ENCODE assay signal across 14 cellular contexts in the genomic region with DNA sequence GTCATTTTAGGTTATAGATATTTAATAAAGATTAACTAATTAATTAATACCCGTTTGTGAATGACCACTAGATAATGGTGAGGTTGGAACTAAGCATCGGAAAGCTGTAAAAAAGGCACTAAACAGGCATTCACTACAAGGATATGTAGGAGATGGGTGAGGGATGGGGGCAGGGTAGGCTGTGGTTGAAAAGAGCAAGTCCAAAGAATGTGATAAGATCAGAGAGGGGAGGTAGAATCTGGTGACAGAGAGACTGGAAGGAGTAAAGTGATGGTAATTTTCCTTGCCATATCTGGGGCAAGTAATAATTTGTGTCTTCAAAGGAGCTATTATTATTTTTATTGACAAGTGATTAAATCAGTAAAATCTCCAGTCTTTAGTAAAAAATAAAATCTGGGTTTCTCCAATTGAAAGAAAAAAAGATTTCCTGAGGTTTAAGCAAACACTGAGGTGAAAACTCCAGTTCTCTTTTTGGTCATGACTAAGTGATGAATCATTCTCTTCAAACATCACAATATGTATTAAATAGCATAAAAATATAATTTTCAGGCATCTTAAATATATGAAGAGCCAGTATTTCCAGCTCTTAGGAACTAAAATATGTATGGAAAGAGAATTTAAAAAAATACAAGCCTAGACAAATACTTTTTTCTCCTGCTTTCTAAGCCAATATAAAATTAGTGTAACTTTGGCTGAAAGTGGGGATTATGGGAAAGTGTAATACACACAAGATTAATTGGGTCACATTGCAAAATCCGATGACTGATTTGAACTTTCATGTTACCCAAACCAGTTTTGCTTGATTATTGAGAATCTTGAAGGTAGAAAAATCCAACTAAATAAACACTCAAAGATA.
A peak's percentile ranks its signal among the peaks of the same experiment; 100 is the strongest.
DNase-seq lines count a peak whose midpoint lies in the region; ATAC-seq and TF ChIP-seq lines count a peak whose summit lies in the region.
"Had no signal": no experiment of that assay in that cellular context is flagged by ENCODE, and none has a peak within 500 bp of the region (broad histone marks: within the 10 kb centered on the region; RNA-seq: fewer than 3 reads in every experiment).

No MANE protein-coding gene starts in this region.

- peak; percentile 73 for ATAC-seq in stimulated activated naive CD8-positive, alpha-beta T cell treated with anti-CD3 and anti-CD28 coated beads, Interleukin-15, Interleukin-2, amounts not matched to agents 100 U/mL and 50 U/mL, for 24 hours
- ATAC-seq in stimulated activated naive CD8-positive, alpha-beta T cell treated with anti-CD3 and anti-CD28 coated beads, Interleukin-15, amount 100 ng/mL, for 72 hours: no peak
- peak; percentile 89 for ATAC-seq in WTC11
- no peak for ATAC-seq in right lobe of liver
- no peak for ATAC-seq in right cardiac atrium
- ATAC-seq: gastrocnemius medialis, mucosa of descending colon had no signal

- no peak overlapping the region for H3K27ac Mint-ChIP-seq in stimulated activated naive CD8-positive, alpha-beta T cell treated with anti-CD3 and anti-CD28 coated beads, Interleukin-15, amount 100 ng/mL, for 72 hours
- peak overlapping the region; percentile 17 for H3K27ac Mint-ChIP-seq in WTC11
- H3K27ac Mint-ChIP-seq: B cell had no signal

- CTCF ChIA-PET in WTC11 (lab: Charles Lee) (no interaction called here), A673 (lab: Charles Lee) (no interaction called here)

- H3K27me3 Mint-ChIP-seq in stimulated activated naive CD8-positive, alpha-beta T cell treated with anti-CD3 and anti-CD28 coated beads, Interleukin-15, amount 100 ng/mL, for 72 hours: no peaks in the 10 kb centered on the region
- H3K27me3 Mint-ChIP-seq in WTC11 (ENCODE audit: low read depth): no peaks in the 10 kb centered on the region

- peaks cover 11% of the 10 kb centered on the region; the same call in 1 of the 2 replicates for H3K36me3 Mint-ChIP-seq in WTC11

- peak; percentile 15 for DNase-seq in stimulated activated naive CD8-positive, alpha-beta T cell treated with anti-CD3 and anti-CD28 coated beads, Interleukin-15, Interleukin-2, amounts not matched to agents 100 U/mL and 50 U/mL, for 24 hours
- no peak for DNase-seq in stimulated activated naive CD8-positive, alpha-beta T cell treated with anti-CD3 and anti-CD28 coated beads, Interleukin-15, amount 100 ng/mL, for 72 hours
- DNase-seq in WTC11 (ENCODE audit: low spot score): peak; percentile 21
- DNase-seq in hepatic stellate cell (ENCODE audit: low spot score): peak; percentile 14
- DNase-seq in DMS 273 (lab: John Stamatoyannopoulos, UW; ENCODE audit: unreplicated experiment): no peak
- no peak for DNase-seq in A673 (ENCODE audit: low spot score)
- DNase-seq in right lobe of liver: no peak
- no peak for DNase-seq in right cardiac atrium
- DNase-seq: gastrocnemius medialis, mucosa of descending colon, sigmoid colon, T-helper 9 cell had no signal

- H3K27ac ChIP-seq in A673 (ENCODE audit: low read depth, low read length, poor library complexity, severe bottlenecking) (no peak overlapping the region), right lobe of liver (no peak overlapping the region), right cardiac atrium (ENCODE audit: low read length) (no peak overlapping the region)
- H3K27ac ChIP-seq: cardiac muscle cell, gastrocnemius medialis, sigmoid colon had no signal

- peaks cover 6% of the 10 kb centered on the region for H3K9me3 ChIP-seq in A673 (ENCODE audit: low read depth, low read length, poor library complexity, severe bottlenecking)
- peaks cover 0 to 8% (median 1%) of the 10 kb centered on the region in 4 donors for H3K9me3 ChIP-seq in right lobe of liver
- H3K9me3 ChIP-seq in right cardiac atrium (ENCODE audit: control insufficient read depth, low read length): no peaks in the 10 kb centered on the region

- BruUV-seq in A673 (replicated peaks; lab: Mats Ljungman, UMichigan): no TSS peak

- H3K9me3 Mint-ChIP-seq in stimulated activated naive CD8-positive, alpha-beta T cell treated with anti-CD3 and anti-CD28 coated beads, Interleukin-15, amount 100 ng/mL, for 72 hours: peaks cover 7 to 10% of the 10 kb centered on the region in 2 donors
- H3K9me3 Mint-ChIP-seq in WTC11: peaks cover 18% of the 10 kb centered on the region

- POLR2A ChIA-PET in WTC11 (lab: Charles Lee): no interaction called here
- POLR2A ChIA-PET in A673 (lab: Charles Lee; ENCODE audit: low non-redundant PET): no interaction called here

- 44% methylated on average over 3 of the region's 3 CpGs for WGBS in right lobe of liver (ENCODE audit: insufficient coverage, low coverage, low lambda C conversion rate, missing lambda C conversion rate)
- WGBS in right cardiac atrium: 80% methylated on average over 3 of the region's 3 CpGs

- no peak for TF ChIP-seq POLR2A in right lobe of liver (IDR thresholded peaks at IDR 0.05)

- H3K4me1 Mint-ChIP-seq in stimulated activated naive CD8-positive, alpha-beta T cell treated with anti-CD3 and anti-CD28 coated beads, Interleukin-15, amount 100 ng/mL, for 72 hours: peaks cover 6% of the 10 kb centered on the region
- H3K4me1 Mint-ChIP-seq in WTC11: peaks cover 15% of the 10 kb centered on the region
- H3K4me1 Mint-ChIP-seq: B cell had no signal

- H3K4me3 ChIP-seq in A673 (ENCODE audit: low read depth, low read length, poor library complexity, severe bottlenecking) (no peak overlapping the region), right lobe of liver (no peak overlapping the region), right cardiac atrium (ENCODE audit: low read length) (no peak overlapping the region)
- H3K4me3 ChIP-seq: cardiac muscle cell, gastrocnemius medialis, mucosa of descending colon, sigmoid colon had no signal

- H3K27me3 ChIP-seq in A673 (replicated peaks; ENCODE audit: insufficient read depth, low read depth, low read length, poor library complexity): no peaks in the 10 kb centered on the region
- no peaks in the 10 kb centered on the region for H3K27me3 ChIP-seq in right lobe of liver
- H3K27me3 ChIP-seq in right cardiac atrium (ENCODE audit: control insufficient read depth, insufficient read depth): no peaks in the 10 kb centered on the region
- H3K27me3 ChIP-seq: cardiac muscle cell, sigmoid colon had no signal

- no peak for TF ChIP-seq CTCF in WTC11 (IDR thresholded peaks at IDR 0.05)
- no peak for TF ChIP-seq CTCF in A673 (conservative IDR thresholded peaks at IDR 0.05; ENCODE audit: low read depth, low read length)
- TF ChIP-seq CTCF in right lobe of liver (IDR thresholded peaks at IDR 0.05): no peak

- intact Hi-C loops in A673 (cut with micrococcal nuclease; ENCODE audit: unreplicated experiment): no loop called here
- intact Hi-C loops in right lobe of liver (cut with DNase I): no loop called here
- intact Hi-C loops in right cardiac atrium (cut with DNase I): no loop called here

- no peak overlapping the region for H3K4me3 Mint-ChIP-seq in stimulated activated naive CD8-positive, alpha-beta T cell treated with anti-CD3 and anti-CD28 coated beads, Interleukin-15, amount 100 ng/mL, for 72 hours
- no peak overlapping the region for H3K4me3 Mint-ChIP-seq in WTC11
- H3K4me3 Mint-ChIP-seq: B cell had no signal

- no peaks in the 10 kb centered on the region for H3K36me3 ChIP-seq in A673 (ENCODE audit: insufficient read depth, low read length, poor library complexity, severe bottlenecking)
- H3K36me3 ChIP-seq in right lobe of liver: no peaks in the 10 kb centered on the region
- H3K36me3 ChIP-seq: cardiac muscle cell, gastrocnemius medialis, sigmoid colon had no signal

- peaks cover 6% of the 10 kb centered on the region for H3K4me1 ChIP-seq in A673 (ENCODE audit: insufficient read depth, low read length, poor library complexity, severe bottlenecking)
- no peaks in the 10 kb centered on the region for H3K4me1 ChIP-seq in right lobe of liver
- H3K4me1 ChIP-seq in right cardiac atrium (ENCODE audit: control insufficient read depth, insufficient read depth, low read length): peaks cover 1% of the 10 kb centered on the region
- H3K4me1 ChIP-seq: gastrocnemius medialis, sigmoid colon had no signal

TF ChIP-seq in WTC11, 78 proteins besides CTCF, POLR2A, EP300 and RAD21 (continues in another document):
- TF ChIP-seq ZNF423 (CRISPR knock-in tag; IDR thresholded peaks at IDR 0.05) (no peak), ZNF671 (CRISPR knock-in tag; IDR thresholded peaks at IDR 0.05) (no peak), OVOL2 (CRISPR knock-in tag; IDR thresholded peaks at IDR 0.05; ENCODE audit: borderline replicate concordance) (no peak), JUN (CRISPR knock-in tag; IDR thresholded peaks at IDR 0.05) (no peak)
- TF ChIP-seq, protein P1, sequence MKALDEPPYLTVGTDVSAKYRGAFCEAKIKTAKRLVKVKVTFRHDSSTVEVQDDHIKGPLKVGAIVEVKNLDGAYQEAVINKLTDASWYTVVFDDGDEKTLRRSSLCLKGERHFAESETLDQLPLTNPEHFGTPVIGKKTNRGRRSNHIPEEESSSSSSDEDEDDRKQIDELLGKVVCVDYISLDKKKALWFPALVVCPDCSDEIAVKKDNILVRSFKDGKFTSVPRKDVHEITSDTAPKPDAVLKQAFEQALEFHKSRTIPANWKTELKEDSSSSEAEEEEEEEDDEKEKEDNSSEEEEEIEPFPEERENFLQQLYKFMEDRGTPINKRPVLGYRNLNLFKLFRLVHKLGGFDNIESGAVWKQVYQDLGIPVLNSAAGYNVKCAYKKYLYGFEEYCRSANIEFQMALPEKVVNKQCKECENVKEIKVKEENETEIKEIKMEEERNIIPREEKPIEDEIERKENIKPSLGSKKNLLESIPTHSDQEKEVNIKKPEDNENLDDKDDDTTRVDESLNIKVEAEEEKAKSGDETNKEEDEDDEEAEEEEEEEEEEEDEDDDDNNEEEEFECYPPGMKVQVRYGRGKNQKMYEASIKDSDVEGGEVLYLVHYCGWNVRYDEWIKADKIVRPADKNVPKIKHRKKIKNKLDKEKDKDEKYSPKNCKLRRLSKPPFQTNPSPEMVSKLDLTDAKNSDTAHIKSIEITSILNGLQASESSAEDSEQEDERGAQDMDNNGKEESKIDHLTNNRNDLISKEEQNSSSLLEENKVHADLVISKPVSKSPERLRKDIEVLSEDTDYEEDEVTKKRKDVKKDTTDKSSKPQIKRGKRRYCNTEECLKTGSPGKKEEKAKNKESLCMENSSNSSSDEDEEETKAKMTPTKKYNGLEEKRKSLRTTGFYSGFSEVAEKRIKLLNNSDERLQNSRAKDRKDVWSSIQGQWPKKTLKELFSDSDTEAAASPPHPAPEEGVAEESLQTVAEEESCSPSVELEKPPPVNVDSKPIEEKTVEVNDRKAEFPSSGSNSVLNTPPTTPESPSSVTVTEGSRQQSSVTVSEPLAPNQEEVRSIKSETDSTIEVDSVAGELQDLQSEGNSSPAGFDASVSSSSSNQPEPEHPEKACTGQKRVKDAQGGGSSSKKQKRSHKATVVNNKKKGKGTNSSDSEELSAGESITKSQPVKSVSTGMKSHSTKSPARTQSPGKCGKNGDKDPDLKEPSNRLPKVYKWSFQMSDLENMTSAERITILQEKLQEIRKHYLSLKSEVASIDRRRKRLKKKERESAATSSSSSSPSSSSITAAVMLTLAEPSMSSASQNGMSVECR (CRISPR knock-in tag; IDR thresholded peaks at IDR 0.05; ENCODE audit: borderline replicate concordance): no peak

Comparison
In these comparisons a context has a peak if more than half of its experiments do, and no peak if none do; other contexts are left out.
1. ATAC-seq: peak in stimulated activated naive CD8-positive, alpha-beta T cell treated with anti-CD3 and anti-CD28 coated beads, Interleukin-15, Interleukin-2, amounts not matched to agents 100 U/mL and 50 U/mL, for 24 hours (single experiment) and WTC11 (single experiment); none in stimulated activated naive CD8-positive, alpha-beta T cell treated with anti-CD3 and anti-CD28 coated beads, Interleukin-15, amount 100 ng/mL, for 72 hours (single experiment), right lobe of liver (0 of 4) and right cardiac atrium (0 of 2).
2. DNase-seq: peak in stimulated activated naive CD8-positive, alpha-beta T cell treated with anti-CD3 and anti-CD28 coated beads, Interleukin-15, Interleukin-2, amounts not matched to agents 100 U/mL and 50 U/mL, for 24 hours (single experiment), WTC11 (single experiment) and hepatic stellate cell (single experiment); none in stimulated activated naive CD8-positive, alpha-beta T cell treated with anti-CD3 and anti-CD28 coated beads, Interleukin-15, amount 100 ng/mL, for 72 hours (0 of 2), DMS 273 (single experiment), A673 (single experiment), right lobe of liver (0 of 3) and right cardiac atrium (0 of 3).